ENCODE assay signal across 10 cellular contexts in genomic region chr6:7144810-7145209, GRCh38. TPM values are rescaled to one million over a fixed set of nuclear protein-coding genes. Genes with fewer than 3 reads are reported as not detected.
DNase-seq lines count a peak whose midpoint lies in the region; ATAC-seq and TF ChIP-seq lines count a peak whose summit lies in the region.
"Had no signal": no experiment of that assay in that cellular context is flagged by ENCODE, and none has a peak within 500 bp of the region (broad histone marks: within the 10 kb centered on the region; RNA-seq: fewer than 3 reads in every experiment).

No MANE protein-coding gene starts in this region.

- H3K9me2 ChIP-seq in Loucy (replicated peaks; ENCODE audit: low read depth, low read length) = no peaks in the 10 kb centered on the region

- no peak overlapping the region for H2AFZ ChIP-seq in Loucy (ENCODE audit: low read length)

- H3K27me3 ChIP-seq in Loucy (ENCODE audit: insufficient read depth, low read length, poor library complexity, severe bottlenecking) = no peaks in the 10 kb centered on the region

- H3F3A ChIP-seq in Loucy (ENCODE audit: low read depth) = no peaks in the 10 kb centered on the region

- H4K20me1 ChIP-seq in Loucy (ENCODE audit: insufficient read depth, low read length, poor library complexity, severe bottlenecking) = peaks cover 32% of the 10 kb centered on the region

- peak overlapping the region; percentile 90 for H3K27ac ChIP-seq in 22Rv1

- no peak overlapping the region for H3K9ac ChIP-seq in Loucy (ENCODE audit: low read depth, low read length, poor library complexity, severe bottlenecking)

- peak overlapping the region; percentile 25 to 71 for H3K27ac Mint-ChIP-seq in effector memory CD8-positive, alpha-beta T cell
- H3K27ac Mint-ChIP-seq in nephron = peak overlapping the region; percentile 84 to 93 (median 90)

- no peaks in the 10 kb centered on the region for H3K9me3 Mint-ChIP-seq in effector memory CD8-positive, alpha-beta T cell
- no peaks in the 10 kb centered on the region for H3K9me3 Mint-ChIP-seq in nephron

- H3K4me3 Mint-ChIP-seq in effector memory CD8-positive, alpha-beta T cell = no peak overlapping the region
- no peak overlapping the region for H3K4me3 Mint-ChIP-seq in nephron

- peaks cover 6% of the 10 kb centered on the region for H3K36me3 Mint-ChIP-seq in effector memory CD8-positive, alpha-beta T cell (ENCODE audit: insufficient read depth)
- H3K36me3 Mint-ChIP-seq in nephron (ENCODE audit: low read depth) = no peaks in the 10 kb centered on the region

- H3K4me1 Mint-ChIP-seq in effector memory CD8-positive, alpha-beta T cell (ENCODE audit: low read depth in 2 of 2) = peaks cover 35 to 63% of the 10 kb centered on the region in 2 donors
- H3K4me1 Mint-ChIP-seq in nephron = peaks cover 69% of the 10 kb centered on the region

- H3K4me2 ChIP-seq in Loucy (ENCODE audit: low read depth, low read length, poor library complexity, severe bottlenecking) = peak overlapping the region; percentile 75

- H3K4me1 ChIP-seq in Loucy (ENCODE audit: insufficient read depth, low read length, poor library complexity, severe bottlenecking) = peaks cover 48% of the 10 kb centered on the region

- no peak overlapping the region for H3K4me3 ChIP-seq in Loucy (ENCODE audit: low read length, poor library complexity, severe bottlenecking)

- ATAC-seq in effector memory CD8-positive, alpha-beta T cell (replicated peaks) = no peak

- no peaks in the 10 kb centered on the region for H3K27me3 Mint-ChIP-seq in effector memory CD8-positive, alpha-beta T cell
- no peaks in the 10 kb centered on the region for H3K27me3 Mint-ChIP-seq in nephron (ENCODE audit: low read depth)

- H3K36me3 ChIP-seq in Loucy (ENCODE audit: insufficient read depth, low read length) = no peaks in the 10 kb centered on the region; the same call in 1 of the 2 replicates

- H3K79me2 ChIP-seq in Loucy (ENCODE audit: insufficient read depth, low read length) = peaks cover 99% of the 10 kb centered on the region

- no peak for DNase-seq in effector memory CD8-positive, alpha-beta T cell
- DNase-seq in SHP77 treated with DMSO at 0.1 percent for 48 hours (lab: John Stamatoyannopoulos, UW) = no peak
- no peak for DNase-seq in A172 (ENCODE audit: low spot score)
- DNase-seq in NCI-H1092 (lab: John Stamatoyannopoulos, UW) = no peak
- DNase-seq in hepatic stellate cell (ENCODE audit: low spot score) = no peak
- DNase-seq: C1 segment of cervical spinal cord, NCI-H446 treated with DMSO at 0.1 percent for 48 hours had no signal

- TF ChIP-seq CTCF in 22Rv1 (IDR thresholded peaks at IDR 0.05) (no peak), Loucy (conservative IDR thresholded peaks at IDR 0.05; ENCODE audit: low read length) (no peak), nephron (IDR thresholded peaks at IDR 0.05; ENCODE audit: unreplicated experiment in 3 of 3) (no peak)

- no peaks in the 10 kb centered on the region for H3K9me3 ChIP-seq in Loucy (ENCODE audit: insufficient read depth, low read depth, low read length)

RNA-seq across cellular contexts. Expression of gene RREB1, which starts 37.0 kb away (rescaled TPM):
- 5.1 and 7.3 TPM in 2 replicates for total RNA-seq in A172 (2014; rRNA removed; shearing (Covaris generic))
